ENCODE assay signal across 8 cellular contexts in genomic region chr17:39754161-39754957, GRCh38. TPM values are rescaled to one million over a fixed set of nuclear protein-coding genes. Genes with fewer than 3 reads are reported as not detected.
DNase-seq lines count a peak whose midpoint lies in the region; TF ChIP-seq lines count a peak whose summit lies in the region.

No MANE protein-coding gene starts in this region.

- TF ChIP-seq CTCF in LNCAP (IDR thresholded peaks at IDR 0.05) = peak; percentile 94
- TF ChIP-seq CTCF in foreskin fibroblast (IDR thresholded peaks at IDR 0.05; ENCODE audit: low read depth, low read length) = peak; percentile 67

- H3K4me1 ChIP-seq in neuron (ENCODE audit: insufficient read depth, low read length) = peaks cover 2% of the 10 kb centered on the region

- H3K36me3 ChIP-seq in neuron (ENCODE audit: insufficient read depth, low read length) = no peaks in the 10 kb centered on the region

- no peaks in the 10 kb centered on the region for H3K9me3 ChIP-seq in neuron (ENCODE audit: low read length)

- H3K27me3 ChIP-seq in neuron (ENCODE audit: insufficient read depth, low read length) = peaks cover 57% of the 10 kb centered on the region

- H2AFZ ChIP-seq in neuron (ENCODE audit: low read depth, low read length) = peak overlapping the region; percentile 99

- DNase-seq in G401 (ENCODE audit: low spot score) (peak; percentile 68), H4 (ENCODE audit: low spot score) (peak; percentile 80), SHP77 (lab: John Stamatoyannopoulos, UW) (peak; percentile 51 to 78), activated gamma-delta T cell (lab: John Stamatoyannopoulos, UW) (peak; percentile 98), foreskin fibroblast (peak; percentile 90 to 98), stromal cell of bone marrow (ENCODE audit: low read depth) (peak; percentile 74)

- H3K4me3 ChIP-seq in foreskin fibroblast (ENCODE audit: low read depth in 1 of 2, low read length in 2 of 2) (peak overlapping the region; percentile 63 to 68), neuron (ENCODE audit: low read length) (peak overlapping the region; percentile 61)

- in situ Hi-C loops in G401 (cut with HindIII; ENCODE audit: low sequenced_read_pairs) = no loop called here

RNA-seq across cellular contexts. Expression of gene GRB7, which starts 16.6 kb away (rescaled TPM):
- total RNA-seq in G401 (2014; rRNA removed; shearing (Covaris generic)) = 1.7 and 2.0 TPM in 2 replicates
- total RNA-seq in H4 (2014; rRNA removed; shearing (Covaris generic)) = 0.41 TPM in 1 of 2 replicates, not detected in the other

RNA-seq across cellular contexts. Expression of gene MIEN1, which starts 24.0 kb away (rescaled TPM):
- 28.0 and 61.8 TPM in 2 replicates for total RNA-seq in G401 (2014; rRNA removed; shearing (Covaris generic))
- total RNA-seq in H4 (2014; rRNA removed; shearing (Covaris generic)) = 91.9 and 99.5 TPM in 2 replicates

RNA-seq across cellular contexts. Expression of gene ERBB2, which starts 54.5 kb away (rescaled TPM):
- 41.1 and 44.7 TPM in 2 replicates for total RNA-seq in G401 (2014; rRNA removed; shearing (Covaris generic))
- 10.1 and 18.5 TPM in 2 replicates for total RNA-seq in H4 (2014; rRNA removed; shearing (Covaris generic))

Comparison
In these comparisons a context has a peak if more than half of its experiments do, and no peak if none do; other contexts are left out.
1. Peak in every context shown above with its lines: DNase-seq and H3K4me3 ChIP-seq.